Comparison of ENCODE assay signal across 8 cellular contexts in the genomic region with DNA sequence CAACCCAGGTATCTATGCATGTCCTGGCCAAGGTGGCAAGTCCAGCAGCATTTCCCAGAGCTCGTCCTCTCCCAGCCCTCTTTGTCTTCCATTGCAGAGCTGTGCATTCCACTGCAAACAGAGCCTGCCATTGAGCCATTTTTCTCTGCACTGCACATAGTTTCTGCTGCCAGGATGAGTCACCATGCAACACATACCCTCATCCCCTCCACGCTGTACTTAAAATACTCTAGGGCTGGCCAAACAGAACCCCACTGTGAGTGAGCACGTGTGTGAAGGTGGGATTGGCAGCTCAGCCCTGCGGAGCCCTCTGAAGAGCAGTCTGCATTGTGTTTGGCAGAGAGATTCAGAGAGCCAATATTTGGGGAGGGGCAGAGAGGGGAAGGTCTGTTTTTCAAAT. TPM values are rescaled to one million over a fixed set of nuclear protein-coding genes. Genes with fewer than 3 reads are reported as not detected.
A peak's percentile ranks its signal among the peaks of the same experiment; 100 is the strongest.
DNase-seq lines count a peak whose midpoint lies in the region; ATAC-seq, FAIRE-seq and TF ChIP-seq lines count a peak whose summit lies in the region.

No MANE protein-coding gene starts in this region.

- H3K27ac Mint-ChIP-seq in progenitor cell of endocrine pancreas = peak overlapping the region; percentile 58

- H3K27me3 ChIP-seq in Peyer's patch = no peaks in the 10 kb centered on the region

- H3K4me3 Mint-ChIP-seq in progenitor cell of endocrine pancreas (ENCODE audit: low read depth) = no peak overlapping the region

- H3K4me1 Mint-ChIP-seq in progenitor cell of endocrine pancreas (ENCODE audit: low read depth) = peaks cover 17% of the 10 kb centered on the region

- H3K4me3 ChIP-seq in Peyer's patch (peak overlapping the region in 3 of 4 donors; percentile 11 to 53 (median 46)), fibroblast of pulmonary artery (replicated peaks; ENCODE audit: low read depth, low read length) (no peak overlapping the region)

- H3K4me1 ChIP-seq in Peyer's patch = peaks cover 0 to 12% (median 3%) of the 10 kb centered on the region in 4 donors

- H3K27ac ChIP-seq in Peyer's patch = peak overlapping the region in 3 of 4 donors; percentile 91 to 94 (median 91)

- TF ChIP-seq CTCF in Peyer's patch (IDR thresholded peaks at IDR 0.05) (no peak), fibroblast of pulmonary artery (IDR thresholded peaks at IDR 0.05; ENCODE audit: low read length, missing control alignments) (no peak), progenitor cell of endocrine pancreas (IDR thresholded peaks at IDR 0.05; ENCODE audit: unreplicated experiment) (no peak)

- H3K9me3 Mint-ChIP-seq in progenitor cell of endocrine pancreas (ENCODE audit: low read depth) = no peaks in the 10 kb centered on the region

- H3K36me3 ChIP-seq in Peyer's patch = no peaks in the 10 kb centered on the region

- no peak for ATAC-seq in GM21825 (IDR thresholded peaks at IDR 0.05; ENCODE audit: unreplicated experiment)
- no peak for ATAC-seq in HG03521 (IDR thresholded peaks at IDR 0.05; ENCODE audit: unreplicated experiment)

- no peaks in the 10 kb centered on the region for H3K9me3 ChIP-seq in Peyer's patch

- FAIRE-seq in H54 (lab: Jason Lieb, UNC) = no peak

- TF ChIP-seq POLR2A in H54 (IDR thresholded peaks at IDR 0.05; ENCODE audit: low read depth, low read length) (no peak), Peyer's patch (IDR thresholded peaks at IDR 0.05) (no peak)

- H3K27me3 Mint-ChIP-seq in progenitor cell of endocrine pancreas = no peaks in the 10 kb centered on the region

- no peaks in the 10 kb centered on the region for H3K36me3 Mint-ChIP-seq in progenitor cell of endocrine pancreas (ENCODE audit: insufficient read depth)

- DNase-seq in H54 (ENCODE audit: insufficient read length, low spot score) (peak; percentile 73), Peyer's patch (peak in 1 of 3 donors; percentile 61), fibroblast of pulmonary artery (ENCODE audit: low read depth) (peak; percentile 80), progenitor cell of endocrine pancreas (ENCODE audit: low spot score, unreplicated experiment) (no peak), GOT3 (lab: John Stamatoyannopoulos, UW) (no peak)
- no peak for DNase-seq in activated CD4-positive, alpha-beta T cell treated with anti-CD3 and anti-CD28 coated beads, Interleukin-2, amount 50 U/mL, for 1 hour

RNA-seq across cellular contexts. Expression of gene ATP1B1, which starts 3.9 kb away (rescaled TPM):
- total RNA-seq in Peyer's patch (100 to 1,000 TPM in 3 of 4 donors, 10 to 100 TPM in 1; 70.1 to 659 (median 499) TPM), progenitor cell of endocrine pancreas (108 and 120 TPM in 2 replicates)

Comparison
In these comparisons a context has a peak if more than half of its experiments do, and no peak if none do; other contexts are left out.
1. DNase-seq: peak in H54 (single experiment) and fibroblast of pulmonary artery (single experiment); none in progenitor cell of endocrine pancreas (single experiment), GOT3 (single experiment) and activated CD4-positive, alpha-beta T cell treated with anti-CD3 and anti-CD28 coated beads, Interleukin-2, amount 50 U/mL, for 1 hour (single experiment).